9 cellular contexts compared by ENCODE assay signal in genomic region chr2:233353101-233353768, GRCh38. TPM values are rescaled to one million over a fixed set of nuclear protein-coding genes. Genes with fewer than 3 reads are reported as not detected.
DNase-seq lines count a peak whose midpoint lies in the region; ATAC-seq and TF ChIP-seq lines count a peak whose summit lies in the region.
"Had no signal": no experiment of that assay in that cellular context is flagged by ENCODE, and none has a peak within 500 bp of the region (broad histone marks: within the 10 kb centered on the region; RNA-seq: fewer than 3 reads in every experiment).

No MANE protein-coding gene starts in this region.

- H2BK15ac ChIP-seq in IMR-90 (ENCODE audit: low read depth, low read length), result no peak overlapping the region

- peaks cover 0 to 3% of the 10 kb centered on the region in 2 donors for H3K27me3 Mint-ChIP-seq in effector memory CD8-positive, alpha-beta T cell
- no peaks in the 10 kb centered on the region for H3K27me3 Mint-ChIP-seq in osteocyte (ENCODE audit: unreplicated experiment)

- no peaks in the 10 kb centered on the region for H3K9me3 Mint-ChIP-seq in effector memory CD8-positive, alpha-beta T cell
- H3K9me3 Mint-ChIP-seq in osteocyte (ENCODE audit: unreplicated experiment), result no peaks in the 10 kb centered on the region

- 0 out of 2 replicates have a peak overlapping the region, but pooled peaks have one; percentile 31 for H2AK5ac ChIP-seq in IMR-90 (ENCODE audit: low read depth, low read length)

- H3K4ac ChIP-seq in IMR-90 (ENCODE audit: low read depth, low read length), result peak overlapping the region; percentile 92; the same call in 1 of the 2 replicates

- H4K20me1 ChIP-seq in IMR-90 (ENCODE audit: insufficient read depth, low read length), result peaks cover 14% of the 10 kb centered on the region; the same call in 1 of the 2 replicates

- H3K23ac ChIP-seq in IMR-90 (ENCODE audit: low read depth, low read length), result no peak overlapping the region

- 0 out of 2 replicates have a peak overlapping the region, but pooled peaks have one; percentile 85 for H2BK120ac ChIP-seq in IMR-90 (ENCODE audit: low read depth, low read length)

- DNase-seq in GM12864 (ENCODE audit: low read depth), result no peak
- DNase-seq in IMR-90, result no peak
- no peak for DNase-seq in effector memory CD8-positive, alpha-beta T cell
- no peak for DNase-seq in osteocyte (ENCODE audit: extremely low spot score, unreplicated experiment)
- DNase-seq in stimulated activated CD4-positive, alpha-beta T cell treated with anti-CD3 and anti-CD28 coated beads, Interleukin-4, amount 100 ng/mL, for 1 hour, result no peak
- DNase-seq in NOMO-1 treated with DMSO at 0.1 percent for 48 hours (lab: John Stamatoyannopoulos, UW; ENCODE audit: unreplicated experiment), result no peak
- no peak for DNase-seq in activated CD4-positive, CD25-positive, alpha-beta regulatory T cell (lab: John Stamatoyannopoulos, UW)

- peak overlapping the region; percentile 81 to 83 for H3K4me3 Mint-ChIP-seq in effector memory CD8-positive, alpha-beta T cell
- peak overlapping the region; percentile 77 for H3K4me3 Mint-ChIP-seq in osteocyte (ENCODE audit: unreplicated experiment)

- no peak overlapping the region; the same call in 1 of the 2 replicates for H3K18ac ChIP-seq in IMR-90 (ENCODE audit: low read depth, low read length)

- H3K9ac ChIP-seq in IMR-90 (ENCODE audit: low read depth, low read length), result no peak overlapping the region

- peaks cover 44 to 45% of the 10 kb centered on the region in 2 donors for H3K4me1 Mint-ChIP-seq in effector memory CD8-positive, alpha-beta T cell (ENCODE audit: low read depth in 2 of 2)
- H3K4me1 Mint-ChIP-seq in osteocyte (ENCODE audit: unreplicated experiment), result peaks cover 77% of the 10 kb centered on the region

- no peak overlapping the region for H3K14ac ChIP-seq in IMR-90 (replicated peaks; ENCODE audit: low read depth, low read length)

- H2AK9ac ChIP-seq in IMR-90 (replicated peaks; ENCODE audit: low read depth, low read length, poor library complexity), result peak overlapping the region; percentile 91

- no peak overlapping the region for H4K5ac ChIP-seq in IMR-90 (ENCODE audit: low read depth, low read length)

- 0 out of 2 replicates have a peak overlapping the region, but pooled peaks have one; percentile 30 for H2BK20ac ChIP-seq in IMR-90 (ENCODE audit: low read depth, low read length)

- intact Hi-C loops in IMR-90 (cut with micrococcal nuclease), result no loop called here

- H2AFZ ChIP-seq in IMR-90 (replicated peaks; ENCODE audit: low read length, poor library complexity), result peak overlapping the region; percentile 96

- peaks cover 17% of the 10 kb centered on the region for H3K36me3 Mint-ChIP-seq in effector memory CD8-positive, alpha-beta T cell (ENCODE audit: insufficient read depth)
- H3K36me3 Mint-ChIP-seq in osteocyte (ENCODE audit: unreplicated experiment), result no peaks in the 10 kb centered on the region

- no peak overlapping the region for H2BK5ac ChIP-seq in IMR-90 (ENCODE audit: low read depth, low read length, poor library complexity, severe bottlenecking)

- no peak overlapping the region for H3K27ac ChIP-seq in IMR-90 (ENCODE audit: insufficient read depth, low read length)

- POLR2A ChIA-PET in IMR-90 (lab: Charles Lee; ENCODE audit: unreplicated experiment), result no interaction called here

- no peak overlapping the region; the same call in 1 of the 2 replicates for H3K4me2 ChIP-seq in IMR-90 (ENCODE audit: low read depth, low read length)

- H3K56ac ChIP-seq in IMR-90 (ENCODE audit: extremely low read depth, insufficient read depth, low read length), result no peak overlapping the region

- 0 out of 2 replicates have a peak overlapping the region, but pooled peaks have one; percentile 96 for H4K91ac ChIP-seq in IMR-90 (ENCODE audit: insufficient read depth, low read depth, low read length)

- ATAC-seq in IMR-90 (ENCODE audit: low read depth) (no peak), GM18873 (IDR thresholded peaks at IDR 0.05; ENCODE audit: low FRiP score, unreplicated experiment) (no peak)
- ATAC-seq in effector memory CD8-positive, alpha-beta T cell (replicated peaks), result no peak

- 84% methylated on average over 15 of the region's 22 CpGs; no CpG with 5 or more reads in 1 of the 2 experiments for WGBS in IMR-90 (ENCODE audit: extremely low coverage in 2 of 2, insufficient read length in 1 of 2), 2 experiments

- TF ChIP-seq RAD21 in IMR-90 (IDR thresholded peaks at IDR 0.05; ENCODE audit: low read length), result no peak

- H3K4me3 ChIP-seq in GM12864 (ENCODE audit: low read depth, low read length) (peak overlapping the region; percentile 68), IMR-90 (ENCODE audit: insufficient read depth, low read depth, low read length) (no peak overlapping the region)

- BruUV-seq in IMR-90 (replicated peaks; lab: Mats Ljungman, UMichigan), result no TSS peak

- H3K79me1 ChIP-seq in IMR-90 (ENCODE audit: low read depth in 1 of 2, low read length in 2 of 2), result peaks cover 16 to 28% of the 10 kb centered on the region in 2 experiments

- no peaks in the 10 kb centered on the region for H3K9me3 ChIP-seq in IMR-90 (ENCODE audit: control insufficient read depth, insufficient read depth, low read length)

- CTCF ChIA-PET in IMR-90 (lab: Yijun Ruan, JAX), result no interaction called here

- H4K8ac ChIP-seq in IMR-90 (ENCODE audit: low read depth in 2 of 2, low read length in 2 of 2), result peak overlapping the region; percentile 82 to 99; a peak in 2 of 4 replicates

- in situ Hi-C loops in IMR-90 (cut with MboI; ENCODE audit: low sequenced_read_pairs), result loop anchor here (5.0 kb wide), 1 partner anchor 94 kb away; no protein-coding TSS in a partner anchor

- H3K4me1 ChIP-seq in IMR-90 (ENCODE audit: control insufficient read depth, insufficient read depth, low read length), result peaks cover 8% of the 10 kb centered on the region

- H3K27me3 ChIP-seq in IMR-90 (ENCODE audit: control insufficient read depth, insufficient read depth, low read length), result peaks cover 9% of the 10 kb centered on the region; the same call in 1 of the 2 replicates

- no peak overlapping the region for H3K27ac Mint-ChIP-seq in effector memory CD8-positive, alpha-beta T cell
- H3K27ac Mint-ChIP-seq in osteocyte (ENCODE audit: unreplicated experiment), result peak overlapping the region; percentile 92

- TF ChIP-seq CTCF in GM12864 (IDR thresholded peaks at IDR 0.05; ENCODE audit: low read depth, low read length, missing control alignments) (no peak), IMR-90 (conservative IDR thresholded peaks at IDR 0.05; ENCODE audit: low read depth, low read length) (no peak), osteocyte (IDR thresholded peaks at IDR 0.05) (no peak)

- H3K9me1 ChIP-seq in IMR-90 (ENCODE audit: insufficient read depth, low read length), result peaks cover 10% of the 10 kb centered on the region

- no peaks in the 10 kb centered on the region for H3K36me3 ChIP-seq in IMR-90 (ENCODE audit: control insufficient read depth, insufficient read depth, low read length)

- TF ChIP-seq POLR2A in IMR-90 (IDR thresholded peaks at IDR 0.05; ENCODE audit: low read depth, low read length), result no peak

- dilution Hi-C loops in IMR-90 (cut with HindIII; ENCODE audit: low sequenced_read_pairs, unreplicated experiment), result no loop called here

TF ChIP-seq in IMR-90, 13 proteins besides CTCF, POLR2A, EP300 and RAD21:
- TF ChIP-seq SMC3 (IDR thresholded peaks at IDR 0.05; ENCODE audit: low read depth, low read length) (no peak), CEBPB (IDR thresholded peaks at IDR 0.05; ENCODE audit: low read depth, low read length) (no peak), RFX5 (IDR thresholded peaks at IDR 0.05; ENCODE audit: low read depth, low read length) (no peak), BHLHE40 (IDR thresholded peaks at IDR 0.05; ENCODE audit: low read depth, low read length) (no peak), FOS (IDR thresholded peaks at IDR 0.05; ENCODE audit: low read depth, low read length) (no peak), MAZ (IDR thresholded peaks at IDR 0.05; ENCODE audit: borderline replicate concordance, low read depth, low read length) (no peak), ELK1 (IDR thresholded peaks at IDR 0.05; ENCODE audit: borderline replicate concordance, low read depth, low read length) (no peak), NFE2L2 (IDR thresholded peaks at IDR 0.05; ENCODE audit: low read depth, low read length) (no peak), MXI1 (IDR thresholded peaks at IDR 0.05; ENCODE audit: borderline replicate concordance, low read depth, low read length) (no peak), CHD1 (IDR thresholded peaks at IDR 0.05; ENCODE audit: low read depth, low read length) (no peak), RCOR1 (IDR thresholded peaks at IDR 0.05; ENCODE audit: insufficient replicate concordance, low read length) (no peak), MAFK (IDR thresholded peaks at IDR 0.05; ENCODE audit: low read depth, low read length) (no peak)
- TF ChIP-seq, protein P1, sequence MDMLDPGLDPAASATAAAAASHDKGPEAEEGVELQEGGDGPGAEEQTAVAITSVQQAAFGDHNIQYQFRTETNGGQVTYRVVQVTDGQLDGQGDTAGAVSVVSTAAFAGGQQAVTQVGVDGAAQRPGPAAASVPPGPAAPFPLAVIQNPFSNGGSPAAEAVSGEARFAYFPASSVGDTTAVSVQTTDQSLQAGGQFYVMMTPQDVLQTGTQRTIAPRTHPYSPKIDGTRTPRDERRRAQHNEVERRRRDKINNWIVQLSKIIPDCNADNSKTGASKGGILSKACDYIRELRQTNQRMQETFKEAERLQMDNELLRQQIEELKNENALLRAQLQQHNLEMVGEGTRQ (IDR thresholded peaks at IDR 0.05; ENCODE audit: low read depth, low read length), result no peak
TF ChIP-seq in IMR-90: peak in this region for 0.

RNA-seq across cellular contexts. Expression of gene DGKD, which starts 1.1 kb away (rescaled TPM):
- total RNA-seq in IMR-90 (2012; rRNA removed) (5.8 and 6.5 TPM in 2 replicates), osteocyte (65.4 and 70.5 TPM in 2 replicates)
- polyA plus RNA-seq in IMR-90 (2012; rRNA removed), result 8.5 and 10.1 TPM in 2 replicates
- polyA plus RNA-seq in IMR-90 (2012; cell fraction: cytosol; rRNA removed), result 7.0 and 7.4 TPM in 2 replicates
- 41.1 and 42.5 TPM in 2 replicates for polyA plus RNA-seq in IMR-90 (2012; cell fraction: nucleus; rRNA removed; ENCODE audit: low replicate concordance)

RNA-seq across cellular contexts. Expression of gene SAG, which starts 45.6 kb away (rescaled TPM):
- total RNA-seq in IMR-90 (2012; rRNA removed), result not detected in 2 replicates
- polyA plus RNA-seq in IMR-90 (2012; rRNA removed), result not detected in 2 replicates
- not detected in 2 replicates for polyA plus RNA-seq in IMR-90 (2012; cell fraction: cytosol; rRNA removed)
- polyA plus RNA-seq in IMR-90 (2012; cell fraction: nucleus; rRNA removed; ENCODE audit: low replicate concordance), result not detected in 2 replicates
- total RNA-seq in osteocyte, result not detected in 2 replicates
- total RNA-seq: SK-MEL-5 had no signal
